22 cellular contexts compared by ENCODE assay signal in genomic region chr3:11150256-11150655, GRCh38. TPM values are rescaled to one million over a fixed set of nuclear protein-coding genes. Genes with fewer than 3 reads are reported as not detected.
"Had no signal": no experiment of that assay in that cellular context is flagged by ENCODE, and none has a peak within 500 bp of the region (broad histone marks: within the 10 kb centered on the region; RNA-seq: fewer than 3 reads in every experiment).

No MANE protein-coding gene starts in this region.

- H3K4me2 ChIP-seq: hepatocyte had no signal

- H3K4me1 ChIP-seq: parathyroid adenoma, psoas muscle had no signal

- DNase-seq: colonic mucosa; effector CD4-positive, alpha-beta T cell; endodermal cell; erythroblast; foreskin melanocyte; head of caudate nucleus; kidney; left cardiac atrium; natural killer cell; psoas muscle; retina; sigmoid colon; stimulated activated CD4-positive, alpha-beta T cell treated with anti-CD3 and anti-CD28 coated beads, Interleukin-2, amount 100 ng/mL, for 24 hours; stimulated activated CD4-positive, alpha-beta T cell treated with anti-CD3 and anti-CD28 coated beads, Interleukin-4, amount 100 ng/mL, for 4 hours; stimulated activated naive B cell treated with anti-CD40 and anti-IgM and Interleukin-4, amounts not matched to agents 10 μg/mL and 1 μg/mL and 100 μg/mL, for 72 hours; stimulated activated naive CD8-positive, alpha-beta T cell treated with anti-CD3 and anti-CD28 coated beads, Interleukin-15, amount 100 ng/mL, for 72 hours; testis; trophoblast cell had no signal

- ATAC-seq: left cardiac atrium; natural killer cell; psoas muscle; stimulated activated naive B cell treated with anti-CD40 and anti-IgM and Interleukin-4, amounts not matched to agents 10 μg/mL and 1 μg/mL and 100 μg/mL, for 72 hours; stimulated activated naive CD8-positive, alpha-beta T cell treated with anti-CD3 and anti-CD28 coated beads, Interleukin-15, amount 100 ng/mL, for 72 hours had no signal

- H3K4me3 ChIP-seq: colonic mucosa, hepatocyte, psoas muscle, sigmoid colon, skin epidermis, testis had no signal

- H3K9me3 ChIP-seq: colonic mucosa, psoas muscle, sigmoid colon, testis had no signal

- H2AFZ ChIP-seq: hepatocyte, parathyroid adenoma had no signal

- H3K79me2 ChIP-seq: hepatocyte, parathyroid adenoma had no signal

- H3K9ac ChIP-seq: parathyroid adenoma had no signal

- H3K27ac ChIP-seq: colonic mucosa, hepatocyte, parathyroid adenoma, psoas muscle, sigmoid colon, testis had no signal

- H3K27me3 ChIP-seq: sigmoid colon, testis had no signal

- H3K36me3 ChIP-seq: colonic mucosa, sigmoid colon had no signal

RNA-seq across cellular contexts. Expression of gene HRH1, which starts 4.0 kb away (rescaled TPM):
- total RNA-seq: natural killer cell, neural crest cell had no signal
